ENCODE assay signal across 17 cellular contexts in the genomic region with DNA sequence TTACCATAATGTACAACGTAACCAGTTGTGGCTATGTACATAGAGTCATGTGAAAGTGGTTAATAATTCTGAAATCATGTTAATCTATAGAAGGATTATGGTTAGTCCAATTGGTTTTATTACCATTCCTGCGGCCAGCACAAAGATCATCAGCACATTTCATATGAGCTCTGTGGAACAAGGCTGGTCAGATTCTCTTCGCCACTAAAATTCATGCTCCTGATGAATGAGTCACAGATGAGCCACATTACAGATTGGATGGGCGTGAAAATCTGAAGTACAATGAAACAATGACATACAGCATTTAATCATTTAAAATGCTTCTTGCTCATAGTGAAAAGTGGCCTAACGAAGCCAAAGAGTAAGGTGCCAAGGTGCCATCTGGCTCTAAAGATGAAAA.
DNase-seq lines count a peak whose midpoint lies in the region; ATAC-seq, FAIRE-seq and TF ChIP-seq lines count a peak whose summit lies in the region.
"Had no signal": no experiment of that assay in that cellular context is flagged by ENCODE, and none has a peak within 500 bp of the region (broad histone marks: within the 10 kb centered on the region; RNA-seq: fewer than 3 reads in every experiment).

No MANE protein-coding gene starts in this region.

- no peaks in the 10 kb centered on the region for H3K36me3 Mint-ChIP-seq in astrocyte (ENCODE audit: low read depth, unreplicated experiment)

- no peak overlapping the region for H2AFZ ChIP-seq in astrocyte (ENCODE audit: low read depth, low read length)

- no peak overlapping the region for H3K4me3 ChIP-seq in astrocyte (ENCODE audit: insufficient read depth, low read depth, low read length)
- H3K4me3 ChIP-seq: BLaER1 had no signal

- DNase-seq in H4 (ENCODE audit: low spot score) = peak; percentile 33
- DNase-seq in NCI-H446 treated with DMSO at 0.1 percent for 48 hours (lab: John Stamatoyannopoulos, UW) = peak; percentile 97
- DNase-seq in astrocyte (ENCODE audit: low read depth) = peak; percentile 11
- DNase-seq in NCI-H1092 (lab: John Stamatoyannopoulos, UW) = no peak
- no peak for DNase-seq in posterior vena cava (ENCODE audit: low spot score)
- DNase-seq: 8988T; AML-193; CD8-positive, alpha-beta memory T cell; DMS53; GF-D8; H7 had no signal

- H3K27me3 ChIP-seq in astrocyte (ENCODE audit: insufficient read depth, low read length) = no peaks in the 10 kb centered on the region
- H3K27me3 ChIP-seq: BLaER1 had no signal

- no peak overlapping the region for H3K27ac Mint-ChIP-seq in astrocyte (ENCODE audit: unreplicated experiment)
- H3K27ac Mint-ChIP-seq: CD8-positive, alpha-beta memory T cell had no signal

- H3K4me1 ChIP-seq in astrocyte (ENCODE audit: insufficient read depth, low read length) = no peaks in the 10 kb centered on the region
- H3K4me1 ChIP-seq: BLaER1 had no signal

- H3K36me3 ChIP-seq in astrocyte (ENCODE audit: insufficient read depth, low read length) = no peaks in the 10 kb centered on the region
- H3K36me3 ChIP-seq: BLaER1 had no signal

- no peaks in the 10 kb centered on the region for H3K4me1 Mint-ChIP-seq in astrocyte (ENCODE audit: low read depth, unreplicated experiment)
- H3K4me1 Mint-ChIP-seq: CD8-positive, alpha-beta memory T cell had no signal

- no peaks in the 10 kb centered on the region for H4K20me1 ChIP-seq in astrocyte (ENCODE audit: insufficient read depth, low read length)
- H4K20me1 ChIP-seq: BLaER1 had no signal

- no peak overlapping the region for H3K9ac ChIP-seq in astrocyte (ENCODE audit: low read length)
- H3K9ac ChIP-seq: BLaER1 had no signal

- no peak overlapping the region for H3K27ac ChIP-seq in astrocyte (ENCODE audit: low read depth, low read length)
- H3K27ac ChIP-seq: BLaER1 had no signal

- TF ChIP-seq CTCF in astrocyte (IDR thresholded peaks at IDR 0.05; ENCODE audit: insufficient read depth, low read depth, low read length) = no peak

- ATAC-seq in esophagus mucosa (peak; percentile 61), HG03175 (IDR thresholded peaks at IDR 0.05; ENCODE audit: unreplicated experiment) (no peak)
- ATAC-seq: HepG2 had no signal

- no peak overlapping the region for H3K4me3 Mint-ChIP-seq in astrocyte (ENCODE audit: unreplicated experiment)
- H3K4me3 Mint-ChIP-seq: CD8-positive, alpha-beta memory T cell had no signal

- H3K79me2 ChIP-seq in astrocyte (ENCODE audit: insufficient read depth, low read length) = no peaks in the 10 kb centered on the region

- H3K9me3 Mint-ChIP-seq in astrocyte (ENCODE audit: unreplicated experiment) = no peaks in the 10 kb centered on the region

- FAIRE-seq in astrocyte (lab: Jason Lieb, UNC) = no peak
- FAIRE-seq: GM19239, HepG2, HTR-8/SVneo had no signal

- no peaks in the 10 kb centered on the region for H3K9me3 ChIP-seq in astrocyte (ENCODE audit: insufficient read depth, low read depth, low read length)
- H3K9me3 ChIP-seq: BLaER1 had no signal

- no peak overlapping the region for H3K4me2 ChIP-seq in astrocyte (ENCODE audit: low read length)
- H3K4me2 ChIP-seq: BLaER1 had no signal

- no peaks in the 10 kb centered on the region for H3K27me3 Mint-ChIP-seq in astrocyte (ENCODE audit: low read depth, unreplicated experiment)
- H3K27me3 Mint-ChIP-seq: CD8-positive, alpha-beta memory T cell had no signal

- intact Hi-C loops in posterior vena cava (cut with DNase I) = no loop called here

Comparison
In these comparisons a context has a peak if more than half of its experiments do, and no peak if none do; other contexts are left out.
1. DNase-seq: peak in H4 (single experiment), NCI-H446 treated with DMSO at 0.1 percent for 48 hours (single experiment) and astrocyte (single experiment); none in NCI-H1092 (single experiment) and posterior vena cava (single experiment).